ENCODE assay signal across 11 cellular contexts in genomic region chr5:54742417-54742889, GRCh38.
DNase-seq lines count a peak whose midpoint lies in the region; ATAC-seq and TF ChIP-seq lines count a peak whose summit lies in the region.
"Had no signal": no experiment of that assay in that cellular context is flagged by ENCODE, and none has a peak within 500 bp of the region (broad histone marks: within the 10 kb centered on the region; RNA-seq: fewer than 3 reads in every experiment).

No MANE protein-coding gene starts in this region.

- no peak overlapping the region for H3K27ac ChIP-seq in left ventricle myocardium inferior (replicated peaks)
- H3K27ac ChIP-seq in stomach, result peak overlapping the region; percentile 47 to 86 (median 74)

- no peak overlapping the region for H3K4me3 Mint-ChIP-seq in activated T-cell treated with anti-CD3 and anti-CD28 coated beads, Interleukin-2, amount 50 U/mL, for 72 hours
- no peak overlapping the region for H3K4me3 Mint-ChIP-seq in activated T-cell treated with anti-CD3 and anti-CD28 coated beads, Interleukin-2, amount 50 U/mL, for 24 hours
- no peak overlapping the region for H3K4me3 Mint-ChIP-seq in stimulated activated naive CD8-positive, alpha-beta T cell treated with anti-CD3 and anti-CD28 coated beads, Interleukin-15, amount 100 ng/mL, for 72 hours
- H3K4me3 Mint-ChIP-seq: B cell had no signal

- TF ChIP-seq POLR2A in stomach (IDR thresholded peaks at IDR 0.05), result no peak

- H3K36me3 Mint-ChIP-seq in activated T-cell treated with anti-CD3 and anti-CD28 coated beads, Interleukin-2, amount 50 U/mL, for 72 hours (ENCODE audit: insufficient read depth in 2 of 2), result peaks cover 0 to 2% of the 10 kb centered on the region in 2 donors
- H3K36me3 Mint-ChIP-seq in activated T-cell treated with anti-CD3 and anti-CD28 coated beads, Interleukin-2, amount 50 U/mL, for 24 hours (ENCODE audit: low read depth), result no peaks in the 10 kb centered on the region

- H3K36me3 ChIP-seq in left ventricle myocardium inferior (no peaks in the 10 kb centered on the region), stomach (no peaks in the 10 kb centered on the region)

- 25 to 50% (median 35%) methylated on average over 7 of the region's 7 CpGs for WGBS in stomach, 5 donors

- H3K4me1 ChIP-seq in left ventricle myocardium inferior (peaks cover 29% of the 10 kb centered on the region), stomach (peaks cover 19 to 44% (median 28%) of the 10 kb centered on the region in 4 donors)

- H3K27ac Mint-ChIP-seq in activated T-cell treated with anti-CD3 and anti-CD28 coated beads, Interleukin-2, amount 50 U/mL, for 72 hours, result peak overlapping the region; percentile 25
- H3K27ac Mint-ChIP-seq in activated T-cell treated with anti-CD3 and anti-CD28 coated beads, Interleukin-2, amount 50 U/mL, for 24 hours, result no peak overlapping the region
- H3K27ac Mint-ChIP-seq in stimulated activated naive CD8-positive, alpha-beta T cell treated with anti-CD3 and anti-CD28 coated beads, Interleukin-15, amount 100 ng/mL, for 72 hours, result no peak overlapping the region
- H3K27ac Mint-ChIP-seq: B cell had no signal

- H3K4me3 ChIP-seq in WI38 (ENCODE audit: low read depth, low read length) (no peak overlapping the region), left ventricle myocardium inferior (no peak overlapping the region), stomach (no peak overlapping the region)

- H3K9me3 ChIP-seq in left ventricle myocardium inferior (replicated peaks), result no peaks in the 10 kb centered on the region
- H3K9me3 ChIP-seq in stomach, result no peaks in the 10 kb centered on the region

- no peak for ATAC-seq in activated T-cell treated with anti-CD3 and anti-CD28 coated beads, Interleukin-2, amount 50 U/mL, for 72 hours (replicated peaks in 1 of 2)
- no peak for ATAC-seq in stimulated activated naive CD8-positive, alpha-beta T cell treated with anti-CD3 and anti-CD28 coated beads, Interleukin-15, amount 100 ng/mL, for 72 hours
- no peak for ATAC-seq in GM21737 (IDR thresholded peaks at IDR 0.05; ENCODE audit: unreplicated experiment)

- no peaks in the 10 kb centered on the region for H3K27me3 ChIP-seq in left ventricle myocardium inferior (ENCODE audit: low read depth)
- H3K27me3 ChIP-seq in stomach, result no peaks in the 10 kb centered on the region

- TF ChIP-seq CTCF in WI38 (IDR thresholded peaks at IDR 0.05; ENCODE audit: low read depth, low read length) (peak; percentile 25; the same call in 1 of the 2 replicates), left ventricle myocardium inferior (IDR thresholded peaks at IDR 0.05; ENCODE audit: borderline replicate concordance) (peak; percentile 38), stomach (IDR thresholded peaks at IDR 0.05) (peak in 3 of 7 experiments; percentile 9 to 36 (median 10))

- intact Hi-C loops in left ventricle myocardium inferior (cut with micrococcal nuclease) (no loop called here), stomach (cut with DNase I; ENCODE audit: low total_unique reads) (no loop called here)

- H3K27me3 Mint-ChIP-seq in activated T-cell treated with anti-CD3 and anti-CD28 coated beads, Interleukin-2, amount 50 U/mL, for 72 hours (ENCODE audit: low read depth), result no peaks in the 10 kb centered on the region
- H3K27me3 Mint-ChIP-seq in activated T-cell treated with anti-CD3 and anti-CD28 coated beads, Interleukin-2, amount 50 U/mL, for 24 hours, result peaks cover 4% of the 10 kb centered on the region
- H3K27me3 Mint-ChIP-seq in stimulated activated naive CD8-positive, alpha-beta T cell treated with anti-CD3 and anti-CD28 coated beads, Interleukin-15, amount 100 ng/mL, for 72 hours, result peaks cover 11% of the 10 kb centered on the region
- H3K27me3 Mint-ChIP-seq: B cell had no signal

- DNase-seq in activated T-cell treated with anti-CD3 and anti-CD28 coated beads, Interleukin-2, amount 50 U/mL, for 72 hours, result no peak
- DNase-seq in activated T-cell treated with anti-CD3 and anti-CD28 coated beads, Interleukin-2, amount 50 U/mL, for 24 hours, result no peak
- DNase-seq in left ventricle myocardium inferior (no peak), stomach (peak; percentile 89)
- no peak for DNase-seq in stimulated activated naive CD8-positive, alpha-beta T cell treated with anti-CD3 and anti-CD28 coated beads, Interleukin-15, amount 100 ng/mL, for 72 hours
- no peak for DNase-seq in activated naive CD4-positive, alpha-beta T cell (lab: John Stamatoyannopoulos, UW)
- DNase-seq: activated effector memory CD4-positive, alpha-beta T cell treated with anti-CD3 and anti-CD28 coated beads, Interleukin-2, amount 50 U/mL, for 16 hours; stimulated activated CD4-positive, alpha-beta T cell treated with anti-CD3 and anti-CD28 coated beads, Interleukin-1b, Interleukin-23, amount 100 ng/mL, for 48 hours had no signal

- peaks cover 15% of the 10 kb centered on the region for H3K4me1 Mint-ChIP-seq in activated T-cell treated with anti-CD3 and anti-CD28 coated beads, Interleukin-2, amount 50 U/mL, for 72 hours (ENCODE audit: low read depth)
- H3K4me1 Mint-ChIP-seq in activated T-cell treated with anti-CD3 and anti-CD28 coated beads, Interleukin-2, amount 50 U/mL, for 24 hours (ENCODE audit: low read depth), result peaks cover 22% of the 10 kb centered on the region
- H3K4me1 Mint-ChIP-seq in stimulated activated naive CD8-positive, alpha-beta T cell treated with anti-CD3 and anti-CD28 coated beads, Interleukin-15, amount 100 ng/mL, for 72 hours, result peaks cover 21% of the 10 kb centered on the region

- no peaks in the 10 kb centered on the region for H3K9me3 Mint-ChIP-seq in activated T-cell treated with anti-CD3 and anti-CD28 coated beads, Interleukin-2, amount 50 U/mL, for 72 hours
- H3K9me3 Mint-ChIP-seq in activated T-cell treated with anti-CD3 and anti-CD28 coated beads, Interleukin-2, amount 50 U/mL, for 24 hours, result no peaks in the 10 kb centered on the region
- no peaks in the 10 kb centered on the region for H3K9me3 Mint-ChIP-seq in stimulated activated naive CD8-positive, alpha-beta T cell treated with anti-CD3 and anti-CD28 coated beads, Interleukin-15, amount 100 ng/mL, for 72 hours

- no peak for TF ChIP-seq EP300 in stomach (IDR thresholded peaks at IDR 0.05)
